In genomic region chr13:75505966-75506365, GRCh38 we compare ENCODE assay signal across 18 cellular contexts.
"Had no signal": no experiment of that assay in that cellular context is flagged by ENCODE, and none has a peak within 500 bp of the region (broad histone marks: within the 10 kb centered on the region; RNA-seq: fewer than 3 reads in every experiment).

No MANE protein-coding gene starts in this region.

- H3K4me1 Mint-ChIP-seq: natural killer cell had no signal

- H3K79me2 ChIP-seq: parathyroid adenoma had no signal

- H3K4me1 ChIP-seq: body of pancreas, parathyroid adenoma, right lobe of liver, vagina had no signal

- H3K27ac Mint-ChIP-seq: activated naive CD8-positive, alpha-beta T cell treated with anti-CD3 and anti-CD28 coated beads, Interleukin-2, amount 10 ng/mL, durations not matched to agents 7 days and 5 days; activated T-helper 1 cell treated with anti-CD3 and anti-CD28 coated beads, Interleukin-12 subunit alpha, Interleukin-12 subunit beta, Interleukin-2, Interleukin-4 antibody, amounts not matched to agents 30 ng/mL and 10 ng/mL and 1 ng/mL, durations not matched to agents 14 hours and 24 hours and 36 hours; effector memory CD8-positive, alpha-beta T cell; natural killer cell; stimulated activated naive CD8-positive, alpha-beta T cell treated with anti-CD3 and anti-CD28 coated beads, Interleukin-15, Interleukin-2, amounts not matched to agents 100 ng/mL and 50 ng/mL, for 24 hours had no signal

- H3K4me3 Mint-ChIP-seq: activated naive CD8-positive, alpha-beta T cell treated with anti-CD3 and anti-CD28 coated beads, Interleukin-2, amount 10 ng/mL, durations not matched to agents 7 days and 5 days; activated T-helper 1 cell treated with anti-CD3 and anti-CD28 coated beads, Interleukin-12 subunit alpha, Interleukin-12 subunit beta, Interleukin-2, Interleukin-4 antibody, amounts not matched to agents 30 ng/mL and 10 ng/mL and 1 ng/mL, durations not matched to agents 14 hours and 24 hours and 36 hours; effector memory CD8-positive, alpha-beta T cell; natural killer cell; stimulated activated naive CD8-positive, alpha-beta T cell treated with anti-CD3 and anti-CD28 coated beads, Interleukin-15, Interleukin-2, amounts not matched to agents 100 ng/mL and 50 ng/mL, for 24 hours had no signal

- ATAC-seq: body of pancreas; effector memory CD8-positive, alpha-beta T cell; natural killer cell had no signal

- H3K27me3 ChIP-seq: body of pancreas, right lobe of liver, vagina had no signal

- H3K27ac ChIP-seq: body of pancreas, parathyroid adenoma, right lobe of liver, vagina, WERI-Rb-1 had no signal

- H3K9me3 Mint-ChIP-seq: activated naive CD8-positive, alpha-beta T cell treated with anti-CD3 and anti-CD28 coated beads, Interleukin-2, amount 10 ng/mL, durations not matched to agents 7 days and 5 days; activated T-helper 1 cell treated with anti-CD3 and anti-CD28 coated beads, Interleukin-12 subunit alpha, Interleukin-12 subunit beta, Interleukin-2, Interleukin-4 antibody, amounts not matched to agents 30 ng/mL and 10 ng/mL and 1 ng/mL, durations not matched to agents 14 hours and 24 hours and 36 hours; natural killer cell; stimulated activated naive CD8-positive, alpha-beta T cell treated with anti-CD3 and anti-CD28 coated beads, Interleukin-15, Interleukin-2, amounts not matched to agents 100 ng/mL and 50 ng/mL, for 24 hours had no signal

- H3K9ac ChIP-seq: parathyroid adenoma had no signal

- H3K36me3 Mint-ChIP-seq: activated naive CD8-positive, alpha-beta T cell treated with anti-CD3 and anti-CD28 coated beads, Interleukin-2, amount 10 ng/mL, durations not matched to agents 7 days and 5 days; natural killer cell had no signal

- H3K4me3 ChIP-seq: body of pancreas, right lobe of liver, vagina had no signal

- H3K27me3 Mint-ChIP-seq: stimulated activated naive CD8-positive, alpha-beta T cell treated with anti-CD3 and anti-CD28 coated beads, Interleukin-15, Interleukin-2, amounts not matched to agents 100 ng/mL and 50 ng/mL, for 24 hours had no signal

- DNase-seq: activated CD4-positive, alpha-beta T cell treated with anti-CD3 and anti-CD28 coated beads, Interleukin-2, amount 50 U/mL, for 4 hours; activated naive CD4-positive, alpha-beta T cell; activated naive CD8-positive, alpha-beta T cell treated with anti-CD3 and anti-CD28 coated beads, Interleukin-2, amount 10 ng/mL, durations not matched to agents 7 days and 5 days; activated T-cell treated with anti-CD3 and anti-CD28 coated beads for 4 hours; body of pancreas; effector memory CD8-positive, alpha-beta T cell; natural killer cell; right lobe of liver; small intestine; stimulated activated CD4-positive, alpha-beta T cell treated with anti-CD3 and anti-CD28 coated beads, Interleukin-15, amount 100 ng/mL, for 24 hours; stimulated activated CD4-positive, alpha-beta T cell treated with anti-CD3 and anti-CD28 coated beads, Interleukin-2, amount 100 ng/mL, for 48 hours; T1000; trophoblast cell; WERI-Rb-1 had no signal

- H3K36me3 ChIP-seq: right lobe of liver, vagina, WERI-Rb-1 had no signal
